Comparison of ENCODE assay signal across 19 cellular contexts in genomic region chr13:34570954-34571353, GRCh38.
"Had no signal": no experiment of that assay in that cellular context is flagged by ENCODE, and none has a peak within 500 bp of the region (broad histone marks: within the 10 kb centered on the region; RNA-seq: fewer than 3 reads in every experiment).

No MANE protein-coding gene starts in this region.

- H2AFZ ChIP-seq: hepatocyte had no signal

- H3K4me1 ChIP-seq: pancreas, suprapubic skin, uterus had no signal

- H3K9me3 ChIP-seq: pancreas, suprapubic skin, thyroid gland, uterus had no signal

- H3K27me3 Mint-ChIP-seq: naive thymus-derived CD4-positive, alpha-beta T cell; type B pancreatic cell had no signal

- H3K4me3 Mint-ChIP-seq: naive thymus-derived CD4-positive, alpha-beta T cell; nephron progenitor cell; type B pancreatic cell had no signal

- H3K4me2 ChIP-seq: hepatocyte had no signal

- H3K4me3 ChIP-seq: coronary artery, dorsolateral prefrontal cortex, hepatocyte, pancreas, suprapubic skin, thyroid gland, uterus had no signal

- H3K9me3 Mint-ChIP-seq: nephron progenitor cell, type B pancreatic cell had no signal

- H3K27ac Mint-ChIP-seq: naive thymus-derived CD4-positive, alpha-beta T cell; nephron progenitor cell; progenitor cell of endocrine pancreas; type B pancreatic cell had no signal

- H3K27ac ChIP-seq: coronary artery, hepatocyte, pancreas, suprapubic skin, thyroid gland, uterus had no signal

- H3K27me3 ChIP-seq: hepatocyte, pancreas, suprapubic skin, thyroid gland, uterus had no signal

- H3K4me1 Mint-ChIP-seq: naive thymus-derived CD4-positive, alpha-beta T cell; nephron progenitor cell had no signal

- DNase-seq: dorsolateral prefrontal cortex; effector CD8-positive, alpha-beta T cell; foreskin melanocyte; head of caudate nucleus; kidney glomerular epithelial cell; naive thymus-derived CD4-positive, alpha-beta T cell; nephron progenitor cell; pancreas; right cardiac atrium; small intestine; stimulated activated CD4-positive, alpha-beta T cell treated with anti-CD3 and anti-CD28 coated beads, Interleukin-12 subunit alpha, Interleukin-12 subunit beta, amount 100 ng/mL, for 4 hours; stimulated activated naive CD8-positive, alpha-beta T cell treated with anti-CD3 and anti-CD28 coated beads, Interleukin-15, Interleukin-2, amounts not matched to agents 100 U/mL and 50 U/mL, for 24 hours; thyroid gland; uterus had no signal

- H3K79me2 ChIP-seq: hepatocyte had no signal

- H3K36me3 Mint-ChIP-seq: naive thymus-derived CD4-positive, alpha-beta T cell; type B pancreatic cell had no signal

- ATAC-seq: naive thymus-derived CD4-positive, alpha-beta T cell; pancreas; right cardiac atrium; stimulated activated naive CD8-positive, alpha-beta T cell treated with anti-CD3 and anti-CD28 coated beads, Interleukin-15, Interleukin-2, amounts not matched to agents 100 U/mL and 50 U/mL, for 24 hours had no signal

- H3K36me3 ChIP-seq: pancreas, suprapubic skin, thyroid gland, uterus had no signal
